ENCODE assay signal across 12 cellular contexts in the genomic region with DNA sequence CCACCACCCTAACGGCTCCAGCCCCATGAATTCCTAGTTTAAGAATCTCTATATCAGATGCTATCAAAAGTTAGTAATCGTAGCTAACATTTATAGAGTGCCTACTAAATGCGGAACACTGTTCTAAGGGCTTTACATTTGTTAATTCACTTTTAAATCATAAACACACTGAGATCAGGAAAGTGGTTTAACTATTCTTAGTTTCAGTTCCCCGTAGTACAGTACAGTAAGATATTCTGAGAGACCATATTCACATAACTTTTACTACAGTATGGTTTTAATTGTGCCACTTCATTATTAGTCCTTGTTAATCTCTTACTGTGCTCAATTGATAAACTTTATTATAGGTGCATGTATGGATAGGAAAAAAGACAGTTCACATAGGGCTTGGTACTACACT. TPM values are rescaled to one million over a fixed set of nuclear protein-coding genes. Genes with fewer than 3 reads are reported as not detected.
DNase-seq lines count a peak whose midpoint lies in the region; ATAC-seq, FAIRE-seq and TF ChIP-seq lines count a peak whose summit lies in the region.
"Had no signal": no experiment of that assay in that cellular context is flagged by ENCODE, and none has a peak within 500 bp of the region (broad histone marks: within the 10 kb centered on the region; RNA-seq: fewer than 3 reads in every experiment).

No MANE protein-coding gene starts in this region.

- H2BK5ac ChIP-seq in mesenchymal stem cell (ENCODE audit: low read depth, low read length, poor library complexity, severe bottlenecking), result no peak overlapping the region

- intact Hi-C loops in ascending aorta (cut with DNase I), result no loop called here
- intact Hi-C loops in Caco-2 (cut with micrococcal nuclease; ENCODE audit: unreplicated experiment), result no loop called here

- no TSS peak for BruUV-seq in Caco-2 (replicated peaks; lab: Mats Ljungman, UMichigan)

- POLR2A ChIA-PET in Caco-2 (lab: Charles Lee), result no interaction called here

- no peak overlapping the region for H2BK12ac ChIP-seq in mesenchymal stem cell (ENCODE audit: low read length in 2 of 2)

- H3K36me3 Mint-ChIP-seq in endodermal cell (ENCODE audit: low read depth) (peaks cover 38% of the 10 kb centered on the region), Caco-2 (ENCODE audit: insufficient read depth, unreplicated experiment) (peaks cover 50% of the 10 kb centered on the region)

- CTCF ChIA-PET in Caco-2 (lab: Charles Lee), result no interaction called here

- no peak overlapping the region for H2BK120ac ChIP-seq in mesenchymal stem cell (ENCODE audit: low read depth, low read length)

- H3K79me1 ChIP-seq in mesenchymal stem cell (replicated peaks; ENCODE audit: low read length, poor library complexity, severe bottlenecking), result peaks cover 2% of the 10 kb centered on the region

- no peak overlapping the region for H2AFZ ChIP-seq in mesenchymal stem cell (ENCODE audit: low read depth, low read length)

- H3K27me3 Mint-ChIP-seq in endodermal cell (ENCODE audit: insufficient read depth) (no peaks in the 10 kb centered on the region), Caco-2 (ENCODE audit: insufficient read depth, unreplicated experiment) (no peaks in the 10 kb centered on the region)

- 97 to 100% methylated on average over 1 to 4 of the region's 4 CpGs for WGBS in endodermal cell (ENCODE audit: insufficient coverage in 1 of 2, insufficient read length in 1 of 2), 2 experiments
- WGBS in mesenchymal stem cell, result 87% methylated on average over 3 of the region's 4 CpGs

- no peaks in the 10 kb centered on the region for H3K4me1 ChIP-seq in endodermal cell (ENCODE audit: control insufficient read depth, insufficient read depth, low read length)
- no peaks in the 10 kb centered on the region for H3K4me1 ChIP-seq in ascending aorta
- H3K4me1 ChIP-seq in mesenchymal stem cell (ENCODE audit: control insufficient read depth, insufficient read depth, low read depth, low read length), result no peaks in the 10 kb centered on the region
- no peaks in the 10 kb centered on the region for H3K4me1 ChIP-seq in Caco-2

- H3K4me3 Mint-ChIP-seq in endodermal cell (no peak overlapping the region), Caco-2 (ENCODE audit: unreplicated experiment) (no peak overlapping the region)
- H3K4me3 Mint-ChIP-seq: CD14-positive monocyte had no signal

- no peak overlapping the region for H4K91ac ChIP-seq in mesenchymal stem cell (ENCODE audit: low read length)

- H3K27ac ChIP-seq in endodermal cell (ENCODE audit: low read depth, low read length), result no peak overlapping the region
- H3K27ac ChIP-seq in ascending aorta, result no peak overlapping the region
- no peak overlapping the region for H3K27ac ChIP-seq in mesenchymal stem cell (ENCODE audit: low read length, poor library complexity, severe bottlenecking)

- peak; percentile 70 for FAIRE-seq in GM18507 (lab: Jason Lieb, UNC)

- no peak overlapping the region for H3K4ac ChIP-seq in mesenchymal stem cell (ENCODE audit: low read depth in 1 of 2, low read length in 2 of 2)

- H3K27ac Mint-ChIP-seq in endodermal cell (no peak overlapping the region), Caco-2 (ENCODE audit: unreplicated experiment) (no peak overlapping the region)

- no peak overlapping the region for H3K4me3 ChIP-seq in endodermal cell (ENCODE audit: low read length)
- H3K4me3 ChIP-seq in ascending aorta, result no peak overlapping the region
- no peak overlapping the region for H3K4me3 ChIP-seq in mesenchymal stem cell (ENCODE audit: insufficient read depth in 1 of 2, low read depth in 1 of 2, low read length in 2 of 2)
- H3K4me3 ChIP-seq in Caco-2 (ENCODE audit: low read depth, low read length), result no peak overlapping the region

- H3K18ac ChIP-seq in mesenchymal stem cell (ENCODE audit: low read depth in 1 of 2, low read length in 2 of 2), result no peak overlapping the region

- no peak for DNase-seq in GM18507 (ENCODE audit: extremely low spot score, insufficient read length, low read depth)
- peak; percentile 72 for DNase-seq in MV-4-11 (lab: John Stamatoyannopoulos, UW)
- no peak for DNase-seq in endodermal cell
- no peak for DNase-seq in ascending aorta (ENCODE audit: low spot score in 2 of 2)
- DNase-seq in mesenchymal stem cell, result no peak
- DNase-seq in Caco-2, result no peak
- DNase-seq: central memory CD4-positive, alpha-beta T cell; NCI-H187; nucleus accumbens had no signal

- H2AK5ac ChIP-seq in mesenchymal stem cell (ENCODE audit: low read length, severe bottlenecking), result no peak overlapping the region

- peaks cover 51% of the 10 kb centered on the region for H3K36me3 ChIP-seq in endodermal cell (ENCODE audit: control insufficient read depth, insufficient read depth, low read length)
- peaks cover 40 to 54% of the 10 kb centered on the region in 2 donors for H3K36me3 ChIP-seq in ascending aorta
- peaks cover 11 to 76% of the 10 kb centered on the region in 2 experiments for H3K36me3 ChIP-seq in mesenchymal stem cell (ENCODE audit: control insufficient read depth in 1 of 2, insufficient read depth in 2 of 2, low read depth in 1 of 2, low read length in 2 of 2)
- H3K36me3 ChIP-seq in Caco-2 (ENCODE audit: control insufficient read depth, insufficient read depth, low read length), result no peaks in the 10 kb centered on the region; the same call in 1 of the 2 replicates

- no peaks in the 10 kb centered on the region for H3K9me3 ChIP-seq in endodermal cell (ENCODE audit: control insufficient read depth, low read length)
- H3K9me3 ChIP-seq in ascending aorta, result no peaks in the 10 kb centered on the region
- H3K9me3 ChIP-seq in mesenchymal stem cell (ENCODE audit: control insufficient read depth, low read length), result no peaks in the 10 kb centered on the region
- H3K9me3 ChIP-seq in Caco-2, result no peaks in the 10 kb centered on the region

- H4K8ac ChIP-seq in mesenchymal stem cell (ENCODE audit: low read length), result no peak overlapping the region

- no peak overlapping the region for H3K23ac ChIP-seq in mesenchymal stem cell (ENCODE audit: low read length in 2 of 2)

- H3K14ac ChIP-seq in mesenchymal stem cell (ENCODE audit: low read length in 2 of 2), result no peak overlapping the region

- H3K9ac ChIP-seq in endodermal cell (ENCODE audit: extremely low read depth, low read length, poor library complexity, severe bottlenecking), result no peak overlapping the region
- no peak overlapping the region for H3K9ac ChIP-seq in mesenchymal stem cell (ENCODE audit: low read length)

- ATAC-seq in GM21360 (IDR thresholded peaks at IDR 0.05; ENCODE audit: unreplicated experiment) (peak; percentile 82), HG02981 (IDR thresholded peaks at IDR 0.05; ENCODE audit: unreplicated experiment) (peak; percentile 99)

- no peaks in the 10 kb centered on the region for H3K4me1 Mint-ChIP-seq in endodermal cell
- no peaks in the 10 kb centered on the region for H3K4me1 Mint-ChIP-seq in Caco-2 (ENCODE audit: low read depth, unreplicated experiment)

- TF ChIP-seq CTCF in endodermal cell (conservative IDR thresholded peaks at IDR 0.05) (no peak), ascending aorta (IDR thresholded peaks at IDR 0.05) (no peak), Caco-2 (IDR thresholded peaks at IDR 0.05; ENCODE audit: insufficient read depth in 1 of 2, low read depth in 1 of 2, low read length in 1 of 2, severe bottlenecking in 1 of 2, unreplicated experiment in 1 of 2) (no peak)

- no peak overlapping the region for H2BK15ac ChIP-seq in mesenchymal stem cell (ENCODE audit: low read depth, poor library complexity, severe bottlenecking)

- H3K4me2 ChIP-seq in mesenchymal stem cell (ENCODE audit: low read length, poor library complexity, severe bottlenecking), result no peak overlapping the region

- no peaks in the 10 kb centered on the region for H3K27me3 ChIP-seq in endodermal cell (ENCODE audit: control insufficient read depth, insufficient read depth, low read length, poor library complexity, severe bottlenecking)
- no peaks in the 10 kb centered on the region for H3K27me3 ChIP-seq in ascending aorta
- H3K27me3 ChIP-seq in mesenchymal stem cell (ENCODE audit: control insufficient read depth in 1 of 2, insufficient read depth in 1 of 2, low read length in 2 of 2), result no peaks in the 10 kb centered on the region
- H3K27me3 ChIP-seq in Caco-2 (replicated peaks; ENCODE audit: control insufficient read depth, insufficient read depth, low read length), result no peaks in the 10 kb centered on the region

- H3K9me3 Mint-ChIP-seq in endodermal cell (no peaks in the 10 kb centered on the region), Caco-2 (ENCODE audit: unreplicated experiment) (no peaks in the 10 kb centered on the region)

RNA-seq across cellular contexts. Expression of gene SYPL1, which starts 22.5 kb away (rescaled TPM):
- total RNA-seq in endodermal cell, result 10 to 100 TPM; 74.8 to 76.7 TPM
- polyA plus RNA-seq in endodermal cell (2013, experiment 1 of 2), result 58.1 TPM
- 55.4 TPM for polyA plus RNA-seq in endodermal cell (2013, experiment 2 of 2)
- total RNA-seq in ascending aorta, result 17.5 TPM
- polyA plus RNA-seq in mesenchymal stem cell (2013, experiment 1 of 2), result 61.5 TPM
- 68.5 TPM for polyA plus RNA-seq in mesenchymal stem cell (2013, experiment 2 of 2)
- total RNA-seq in Caco-2 (2022), result 78.7 and 81.0 TPM in 2 replicates
